Comparison of ENCODE assay signal across 29 cellular contexts in genomic region chr11:34806875-34807274, GRCh38.
"Had no signal": no experiment of that assay in that cellular context is flagged by ENCODE, and none has a peak within 500 bp of the region (broad histone marks: within the 10 kb centered on the region; RNA-seq: fewer than 3 reads in every experiment).

No MANE protein-coding gene starts in this region.

- H3K9me3 ChIP-seq: lower lobe of right lung, neutrophil, right atrium auricular region, right lobe of liver, tibial nerve, uterus had no signal

- H3K27ac ChIP-seq: lower lobe of right lung, neural progenitor cell, neutrophil, parathyroid adenoma, right atrium auricular region, right lobe of liver, tibial nerve, uterus had no signal

- H3K27me3 ChIP-seq: neural progenitor cell, neutrophil, right atrium auricular region, right lobe of liver, tibial nerve, uterus had no signal

- FAIRE-seq: keratinocyte had no signal

- H2AFZ ChIP-seq: neural progenitor cell, parathyroid adenoma had no signal

- H3K79me2 ChIP-seq: parathyroid adenoma had no signal

- H3K4me3 ChIP-seq: lower lobe of right lung, neural progenitor cell, right atrium auricular region, right lobe of liver, smooth muscle cell, tibial nerve, uterus had no signal

- DNase-seq: hippocampal formation; kidney glomerular epithelial cell; left cardiac atrium; left ventricle myocardium superior; lower lobe of right lung; mammary epithelial cell; mesenchymal stem cell; naive B cell; natural killer cell; nephron progenitor cell; occipital lobe; right lobe of liver; stimulated activated CD4-positive, alpha-beta T cell treated with anti-CD3 and anti-CD28 coated beads, Interleukin-1b, Interleukin-23, amount 100 ng/mL, for 48 hours; stimulated activated CD4-positive, alpha-beta T cell treated with anti-CD3 and anti-CD28 coated beads, Interleukin-2, amount 100 ng/mL, for 48 hours; stimulated activated CD4-positive, alpha-beta T cell treated with anti-CD3 and anti-CD28 coated beads, Interleukin-4, amount 100 ng/mL, for 4 hours; stimulated activated CD8-positive, alpha-beta memory T cell treated with anti-CD3 and anti-CD28 coated beads, Interleukin-4, amount 100 ng/mL, for 48 hours; stimulated activated naive CD4-positive, alpha-beta T cell treated with Interleukin-2 at 50 U/mL for 16 hours; stimulated activated naive CD8-positive, alpha-beta T cell treated with anti-CD3 and anti-CD28 coated beads, Interleukin-15, amount 100 ng/mL, for 72 hours; substantia nigra; uterus had no signal

- H3K4me2 ChIP-seq: neural progenitor cell, smooth muscle cell had no signal

- H3K36me3 ChIP-seq: lower lobe of right lung, neural progenitor cell, neutrophil, right atrium auricular region, right lobe of liver, tibial nerve, uterus had no signal

- H3K4me1 ChIP-seq: lower lobe of right lung, neural progenitor cell, parathyroid adenoma, right atrium auricular region, tibial nerve, uterus had no signal

- ATAC-seq: left cardiac atrium; left lobe of liver; left ventricle myocardium superior; lower lobe of right lung; natural killer cell; right lobe of liver; stimulated activated memory B cell treated with anti-CD40 and anti-IgM and Interleukin-4, amounts not matched to agents 10 μg/mL and 1 μg/mL and 100 μg/mL, for 72 hours; stimulated activated naive CD8-positive, alpha-beta T cell treated with anti-CD3 and anti-CD28 coated beads, Interleukin-15, amount 100 ng/mL, for 72 hours had no signal

- H3K9ac ChIP-seq: neural progenitor cell, parathyroid adenoma had no signal
